Comparison of ENCODE assay signal across 1 cellular context in the genomic region with DNA sequence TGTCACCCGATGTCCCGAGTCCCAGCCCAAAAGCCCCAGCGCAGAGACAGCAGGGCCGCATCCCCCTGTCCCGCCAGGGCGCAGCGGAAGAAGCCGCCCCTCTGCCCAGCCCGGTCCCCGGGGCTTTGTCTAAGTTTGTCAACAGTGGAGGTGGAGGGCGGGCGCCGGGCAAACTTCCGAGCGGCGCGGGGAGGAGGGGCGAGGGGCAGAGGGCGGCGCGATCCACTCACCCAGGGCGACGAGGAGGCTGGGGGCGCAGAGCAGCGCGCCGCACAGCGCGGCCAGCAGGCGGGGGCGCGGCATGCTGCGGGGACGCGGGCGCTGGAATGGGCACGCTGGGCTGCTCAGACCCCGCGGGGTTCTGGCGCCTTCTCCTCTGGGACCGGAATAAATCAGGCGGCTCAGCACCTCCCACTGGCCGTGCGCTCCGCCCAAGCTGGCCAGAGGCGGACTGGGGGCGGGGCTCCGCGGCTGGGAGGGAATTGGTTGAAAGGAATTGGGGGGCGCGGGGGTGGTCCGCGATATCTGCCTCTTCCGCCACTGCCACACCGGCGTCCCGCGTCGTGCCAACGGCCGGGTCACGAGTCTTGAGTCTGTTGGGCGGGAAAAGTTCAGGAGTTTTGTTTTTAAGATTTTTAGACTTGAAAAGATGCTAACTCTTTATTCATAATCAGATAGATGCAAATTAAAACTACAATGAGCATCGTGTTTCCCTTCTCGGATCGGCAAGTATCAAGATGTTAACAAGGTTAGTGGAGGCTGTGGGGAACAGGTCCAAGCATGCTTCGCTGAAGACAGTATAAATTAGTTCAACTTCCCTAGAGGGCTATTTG.
TF ChIP-seq lines count a peak whose summit lies in the region.

MFGE8 (minus strand) TSS at position 363 of the 833 bp plus-strand sequence; CDS start at position 303, 60 bp downstream.

TF ChIP-seq in K562, 482 proteins besides CTCF, POLR2A, EP300 and RAD21 (continued from another document and continues in another):
- no peak for TF ChIP-seq ZBTB9 (CRISPR knock-in tag; IDR thresholded peaks at IDR 0.05)
- TF ChIP-seq ZNF23 (CRISPR knock-in tag; IDR thresholded peaks at IDR 0.05): no peak
- TF ChIP-seq BRF1 (IDR thresholded peaks at IDR 0.05; ENCODE audit: borderline replicate concordance, extremely low read depth, insufficient read length): no peak
- no peak for TF ChIP-seq TARDBP (IDR thresholded peaks at IDR 0.05)
- no peak for TF ChIP-seq CHD2 (IDR thresholded peaks at IDR 0.05; ENCODE audit: low read depth, low read length)
- no peak for TF ChIP-seq TGIF2 (CRISPR knock-in tag; IDR thresholded peaks at IDR 0.05)
- no peak for TF ChIP-seq TFAM (CRISPR knock-in tag; conservative IDR thresholded peaks at IDR 0.05)
- TF ChIP-seq ZBTB1 (CRISPR knock-in tag; IDR thresholded peaks at IDR 0.05; ENCODE audit: borderline replicate concordance, low read depth): no peak
- TF ChIP-seq SRSF1 (IDR thresholded peaks at IDR 0.05; ENCODE audit: low read depth, low read length): no peak
- TF ChIP-seq ZNF644 (tag; IDR thresholded peaks at IDR 0.05; ENCODE audit: low read depth): no peak
- no peak for TF ChIP-seq ZZZ3 (IDR thresholded peaks at IDR 0.05)
- no peak for TF ChIP-seq ZEB2 (IDR thresholded peaks at IDR 0.05)
- no peak for TF ChIP-seq HDAC2 (IDR thresholded peaks at IDR 0.05)
- TF ChIP-seq ZNF217 (CRISPR knock-in tag; IDR thresholded peaks at IDR 0.05): no peak
- TF ChIP-seq ZNF395 (CRISPR knock-in tag; IDR thresholded peaks at IDR 0.05): no peak
- no peak for TF ChIP-seq ID3 (CRISPR knock-in tag; IDR thresholded peaks at IDR 0.05)
- no peak for TF ChIP-seq ID3 (tag; IDR thresholded peaks at IDR 0.05)
- no peak for TF ChIP-seq JUN (IDR thresholded peaks at IDR 0.05; ENCODE audit: borderline replicate concordance, low read depth, low read length)
- 0 out of 2 replicates have a peak, but pooled peaks have one; percentile 59 for TF ChIP-seq JUN (CRISPR knock-in tag; IDR thresholded peaks at IDR 0.05; ENCODE audit: borderline replicate concordance)
- no peak for TF ChIP-seq NFIX (CRISPR knock-in tag; IDR thresholded peaks at IDR 0.05; ENCODE audit: low read depth)
- TF ChIP-seq ZNF764 (CRISPR knock-in tag; IDR thresholded peaks at IDR 0.05; ENCODE audit: low read depth): no peak
- TF ChIP-seq HNRNPH1 (optimal IDR thresholded peaks at IDR 0.05; ENCODE audit: low read depth, low read length): no peak
- TF ChIP-seq PHF8 (IDR thresholded peaks at IDR 0.05; ENCODE audit: borderline replicate concordance, low read length): peak; percentile 67; the same call in 1 of the 2 replicates
- no peak for TF ChIP-seq ZNF766 (CRISPR knock-in tag; conservative IDR thresholded peaks at IDR 0.05)
- no peak for TF ChIP-seq SAFB2 (IDR thresholded peaks at IDR 0.05; ENCODE audit: borderline replicate concordance, low read depth, low read length, severe bottlenecking)
- no peak for TF ChIP-seq RFX5 (IDR thresholded peaks at IDR 0.05; ENCODE audit: low read depth, low read length)
- no peak for TF ChIP-seq SAP30 (IDR thresholded peaks at IDR 0.05; ENCODE audit: borderline replicate concordance, insufficient read depth, low read depth, low read length, poor library complexity, severe bottlenecking)
- TF ChIP-seq MCM2 (IDR thresholded peaks at IDR 0.05; ENCODE audit: low read depth): no peak
- no peak for TF ChIP-seq ZNF707 (CRISPR knock-in tag; conservative IDR thresholded peaks at IDR 0.05)
- TF ChIP-seq, protein P1, sequence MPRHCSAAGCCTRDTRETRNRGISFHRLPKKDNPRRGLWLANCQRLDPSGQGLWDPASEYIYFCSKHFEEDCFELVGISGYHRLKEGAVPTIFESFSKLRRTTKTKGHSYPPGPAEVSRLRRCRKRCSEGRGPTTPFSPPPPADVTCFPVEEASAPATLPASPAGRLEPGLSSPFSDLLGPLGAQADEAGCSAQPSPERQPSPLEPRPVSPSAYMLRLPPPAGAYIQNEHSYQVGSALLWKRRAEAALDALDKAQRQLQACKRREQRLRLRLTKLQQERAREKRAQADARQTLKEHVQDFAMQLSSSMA (CRISPR knock-in tag; IDR thresholded peaks at IDR 0.05): no peak
- TF ChIP-seq AFF1 (IDR thresholded peaks at IDR 0.05; ENCODE audit: low read depth in 1 of 2, partially characterized antibody in 2 of 2): no peak
- no peak for TF ChIP-seq HNRNPLL (IDR thresholded peaks at IDR 0.05; ENCODE audit: low read depth, low read length, poor library complexity, severe bottlenecking)
- TF ChIP-seq ZNF408 (CRISPR knock-in tag; IDR thresholded peaks at IDR 0.05; ENCODE audit: low read depth): no peak
- TF ChIP-seq ZNF384 (IDR thresholded peaks at IDR 0.05; ENCODE audit: low read depth, low read length): no peak
- TF ChIP-seq CHCHD3 (CRISPR knock-in tag; IDR thresholded peaks at IDR 0.05): no peak; the same call in 1 of the 2 replicates
- no peak for TF ChIP-seq CHD4 (IDR thresholded peaks at IDR 0.05; ENCODE audit: insufficient read depth, insufficient replicate concordance, low read depth, low read length, poor library complexity, severe bottlenecking)
- no peak for TF ChIP-seq RBM39 (optimal IDR thresholded peaks at IDR 0.05; ENCODE audit: low read depth, low read length)
- TF ChIP-seq ILF3 (IDR thresholded peaks at IDR 0.05; ENCODE audit: borderline replicate concordance): no peak
- no peak for TF ChIP-seq ZNF347 (CRISPR knock-in tag; IDR thresholded peaks at IDR 0.05; ENCODE audit: low read depth)
- TF ChIP-seq SNRNP70 (optimal IDR thresholded peaks at IDR 0.05; ENCODE audit: low read depth, low read length): no peak
- TF ChIP-seq ASH1L (IDR thresholded peaks at IDR 0.05; ENCODE audit: borderline replicate concordance, low read depth, partially characterized antibody): no peak
- TF ChIP-seq U2AF1 (optimal IDR thresholded peaks at IDR 0.05; ENCODE audit: low read depth, low read length): no peak
- no peak for TF ChIP-seq GABPB2 (CRISPR knock-in tag; conservative IDR thresholded peaks at IDR 0.05)
- TF ChIP-seq ETS2 (tag; IDR thresholded peaks at IDR 0.05; ENCODE audit: borderline replicate concordance, poor library complexity, severe bottlenecking): no peak
- TF ChIP-seq CBFA2T2 (conservative IDR thresholded peaks at IDR 0.05): no peak
- TF ChIP-seq DMBX1 (CRISPR knock-in tag; IDR thresholded peaks at IDR 0.05; ENCODE audit: borderline replicate concordance): no peak
- 0 out of 2 replicates have a peak, but pooled peaks have one; percentile 36 for TF ChIP-seq ETV5 (CRISPR knock-in tag; IDR thresholded peaks at IDR 0.05; ENCODE audit: low read depth)
- no peak for TF ChIP-seq HINFP (tag; conservative IDR thresholded peaks at IDR 0.05; ENCODE audit: low read depth)
- TF ChIP-seq SP1 (CRISPR knock-in tag; IDR thresholded peaks at IDR 0.05): peak; percentile 49
- TF ChIP-seq, protein P2, sequence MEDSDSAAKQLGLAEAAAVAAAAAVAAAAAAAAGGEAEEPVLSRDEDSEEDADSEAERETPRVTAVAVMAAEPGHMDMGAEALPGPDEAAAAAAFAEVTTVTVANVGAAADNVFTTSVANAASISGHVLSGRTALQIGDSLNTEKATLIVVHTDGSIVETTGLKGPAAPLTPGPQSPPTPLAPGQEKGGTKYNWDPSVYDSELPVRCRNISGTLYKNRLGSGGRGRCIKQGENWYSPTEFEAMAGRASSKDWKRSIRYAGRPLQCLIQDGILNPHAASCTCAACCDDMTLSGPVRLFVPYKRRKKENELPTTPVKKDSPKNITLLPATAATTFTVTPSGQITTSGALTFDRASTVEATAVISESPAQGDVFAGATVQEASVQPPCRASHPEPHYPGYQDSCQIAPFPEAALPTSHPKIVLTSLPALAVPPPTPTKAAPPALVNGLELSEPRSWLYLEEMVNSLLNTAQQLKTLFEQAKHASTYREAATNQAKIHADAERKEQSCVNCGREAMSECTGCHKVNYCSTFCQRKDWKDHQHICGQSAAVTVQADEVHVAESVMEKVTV (CRISPR knock-in tag; IDR thresholded peaks at IDR 0.05): no peak
- no peak for TF ChIP-seq ZNF175 (CRISPR knock-in tag; IDR thresholded peaks at IDR 0.05; ENCODE audit: low read depth)
- TF ChIP-seq, protein P3, sequence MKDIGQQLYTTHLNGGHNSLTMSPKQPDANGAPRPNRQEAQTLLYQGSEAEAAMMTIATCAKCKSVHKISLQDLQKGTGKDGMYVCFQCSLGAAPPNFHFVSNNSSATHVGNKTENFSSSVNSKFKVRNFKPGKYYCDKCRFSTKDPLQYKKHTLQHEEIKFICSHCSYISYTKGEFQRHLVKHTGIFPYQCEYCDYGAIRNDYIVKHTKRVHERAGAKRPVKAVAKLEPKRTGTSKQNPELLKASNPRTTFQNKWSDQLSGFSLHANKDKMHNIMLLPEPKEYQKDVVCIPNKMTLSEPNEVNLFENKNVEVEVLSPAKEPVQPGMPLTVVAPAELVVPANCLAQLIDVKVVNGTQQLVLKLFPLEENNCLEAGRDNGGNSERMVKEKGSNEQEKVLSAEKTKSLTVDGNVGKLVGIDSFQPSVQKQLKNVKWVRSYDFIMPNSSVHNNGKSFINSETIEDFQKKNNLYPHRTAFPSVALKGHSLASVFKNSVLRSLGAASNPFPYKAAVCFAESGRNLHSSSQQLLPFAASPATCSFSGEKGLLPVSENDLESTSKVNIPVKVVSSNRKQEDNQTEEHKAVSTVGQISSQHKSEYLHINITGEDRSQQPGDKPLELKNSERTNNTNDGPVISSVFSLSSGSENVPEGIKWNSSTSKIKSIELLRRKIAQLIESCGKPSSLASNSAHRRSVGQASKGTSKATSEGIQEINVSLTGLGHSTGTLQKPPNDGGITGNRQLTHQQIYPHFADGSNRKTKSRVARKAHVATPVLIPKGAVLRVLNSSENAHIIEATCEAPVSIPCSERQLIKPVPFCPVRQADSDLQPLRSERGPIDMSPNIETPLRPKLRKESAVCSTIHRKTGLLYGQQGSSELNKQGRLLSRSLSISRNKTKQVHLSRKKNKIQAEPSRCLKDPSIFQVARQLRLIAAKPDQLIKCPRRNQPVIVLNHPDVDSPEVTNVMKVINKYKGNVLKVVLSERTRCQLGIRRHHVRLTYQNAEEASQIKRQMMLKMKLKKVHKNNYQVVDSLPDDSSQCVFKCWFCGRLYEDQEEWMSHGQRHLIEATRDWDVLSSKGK (CRISPR knock-in tag; IDR thresholded peaks at IDR 0.05): no peak
- no peak for TF ChIP-seq ZNF695 (CRISPR knock-in tag; IDR thresholded peaks at IDR 0.05)
